In the genomic region with DNA sequence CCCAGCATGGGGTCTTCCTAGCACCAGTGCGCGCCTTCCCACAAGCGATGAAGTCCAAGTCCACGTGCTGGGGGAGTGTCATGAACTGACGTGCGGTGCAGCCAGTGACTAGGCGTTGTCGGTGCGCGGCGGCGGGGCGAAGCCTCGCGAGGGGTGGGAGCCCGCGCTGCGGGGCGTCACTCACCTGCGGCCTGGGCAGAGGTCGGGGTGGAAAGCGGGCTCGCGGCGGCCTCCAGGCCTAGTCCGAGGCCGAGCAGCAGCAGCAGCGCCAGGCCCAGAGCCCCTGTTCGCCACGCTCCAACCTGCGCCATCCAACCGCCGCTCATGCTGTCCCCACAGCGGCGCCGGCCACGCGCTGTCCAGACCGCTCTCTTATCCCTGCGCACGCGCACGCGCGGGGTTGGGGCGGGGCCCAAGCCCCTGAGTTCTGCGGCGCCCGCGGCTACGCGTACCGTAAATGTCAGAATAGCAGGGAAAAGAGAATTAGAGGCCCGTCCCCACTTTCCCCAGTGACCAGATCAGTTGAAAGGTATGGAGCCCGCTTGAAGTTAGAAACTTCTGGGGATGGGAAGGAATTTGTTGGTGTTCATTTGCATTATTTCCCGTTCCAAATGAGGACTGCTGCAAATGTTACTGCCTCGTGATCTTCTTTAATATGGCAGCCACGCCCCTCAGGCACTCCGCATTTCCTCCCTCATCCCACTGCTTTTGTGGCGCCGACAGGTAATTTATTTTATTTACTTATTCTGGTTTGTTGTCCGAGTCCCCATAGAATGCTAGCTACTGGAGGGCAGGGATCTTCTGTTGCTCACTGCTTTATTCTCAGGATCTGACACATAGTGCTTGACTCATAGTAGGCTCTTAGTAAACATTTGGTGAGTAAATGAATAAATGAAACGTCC, we compare ENCODE assay signal across 8 cellular contexts. TPM values are rescaled to one million over a fixed set of nuclear protein-coding genes. Genes with fewer than 3 reads are reported as not detected.
DNase-seq lines count a peak whose midpoint lies in the region; TF ChIP-seq lines count a peak whose summit lies in the region.

TSS of gene CD320 (minus strand) at position 394 of the 902 bp plus-strand sequence. CDS start at position 326, 68 bp downstream.

- intact Hi-C loops in thyroid gland (cut with DNase I): no loop called here

- H3K9me3 ChIP-seq in cardiac muscle cell (ENCODE audit: low read depth): no peaks in the 10 kb centered on the region
- no peaks in the 10 kb centered on the region for H3K9me3 ChIP-seq in parathyroid adenoma (ENCODE audit: control insufficient read depth, low read length)
- no peaks in the 10 kb centered on the region for H3K9me3 ChIP-seq in thyroid gland

- no peaks in the 10 kb centered on the region for H3K27me3 ChIP-seq in cardiac muscle cell
- no peaks in the 10 kb centered on the region for H3K27me3 ChIP-seq in parathyroid adenoma (ENCODE audit: control insufficient read depth, insufficient read depth, low read length)
- H3K27me3 ChIP-seq in thyroid gland: no peaks in the 10 kb centered on the region

- TF ChIP-seq CTCF in HFF-Myc (IDR thresholded peaks at IDR 0.05; ENCODE audit: low read depth, low read length, missing control alignments): no peak
- TF ChIP-seq CTCF in cardiac muscle cell (IDR thresholded peaks at IDR 0.05; ENCODE audit: low read depth, low read length): no peak
- no peak for TF ChIP-seq CTCF in parathyroid adenoma (IDR thresholded peaks at IDR 0.05)
- no peak for TF ChIP-seq CTCF in thyroid gland (IDR thresholded peaks at IDR 0.05)

- H3K36me3 ChIP-seq in cardiac muscle cell (peaks cover 10% of the 10 kb centered on the region), parathyroid adenoma (ENCODE audit: control insufficient read depth, insufficient read depth, low read length) (no peaks in the 10 kb centered on the region), thyroid gland (peaks cover 9 to 11% of the 10 kb centered on the region in 2 donors)

- peak within 1 kb of the TSS; percentile 77 for H2AFZ ChIP-seq in parathyroid adenoma

- DNase-seq in GF-D8 (lab: John Stamatoyannopoulos, UW): peak; percentile 70
- peak; percentile 59 for DNase-seq in HFF-Myc (ENCODE audit: extremely low read depth, low read depth)
- peak; percentile 89 for DNase-seq in NCI-H1105 treated with DMSO at 0.1 percent for 48 hours (lab: John Stamatoyannopoulos, UW)
- peak; percentile 66 to 90 for DNase-seq in SW 1271 (lab: John Stamatoyannopoulos, UW)
- DNase-seq in activated naive CD8-positive, alpha-beta T cell treated with anti-CD3 and anti-CD28 coated beads, Interleukin-2, amount 50 U/mL, for 16 hours (ENCODE audit: low read depth, low spot score): peak; percentile 81
- DNase-seq in cardiac muscle cell (ENCODE audit: low read depth in 1 of 2, low spot score in 1 of 2): peak; percentile 91 to 95
- peak; percentile 90 to 93 for DNase-seq in thyroid gland

- WGBS in thyroid gland, 2 donors: 0 to 1% methylated on average over 28 to 30 of the region's 63 CpGs

- TF ChIP-seq POLR2A in thyroid gland (IDR thresholded peaks at IDR 0.05): peak in 1 of 2 donors; percentile 58

- no peak within 1 kb of the TSS for H3K9ac ChIP-seq in parathyroid adenoma

- H3K4me3 ChIP-seq in HFF-Myc (replicated peaks; ENCODE audit: low read depth, low read length): peak within 1 kb of the TSS; percentile 68
- H3K4me3 ChIP-seq in cardiac muscle cell: peak within 1 kb of the TSS; percentile 47
- peak within 1 kb of the TSS; percentile 59 for H3K4me3 ChIP-seq in parathyroid adenoma (ENCODE audit: low read depth, low read length)
- peak within 1 kb of the TSS in 2 of 3 donors; percentile 11 to 49 for H3K4me3 ChIP-seq in thyroid gland (replicated peaks in 1 of 3)

- peak within 1 kb of the TSS; percentile 98 for H3K4me2 ChIP-seq in parathyroid adenoma (ENCODE audit: low read length)

- no peaks in the 10 kb centered on the region for H3K79me2 ChIP-seq in parathyroid adenoma

- peaks cover 13% of the 10 kb centered on the region for H3K4me1 ChIP-seq in cardiac muscle cell (ENCODE audit: low read depth)
- peaks cover 2% of the 10 kb centered on the region for H3K4me1 ChIP-seq in parathyroid adenoma
- H3K4me1 ChIP-seq in thyroid gland: peaks cover 17% of the 10 kb centered on the region in 2 donors

- H3K27ac ChIP-seq in cardiac muscle cell (peak within 1 kb of the TSS; percentile 89), parathyroid adenoma (peak within 1 kb of the TSS; percentile 51), thyroid gland (peak within 1 kb of the TSS in 1 of 3 donors; percentile 16)

RNA-seq across cellular contexts. Expression of gene CD320, which starts in this region (rescaled TPM):
- 87.4 and 94.7 TPM in 2 replicates for total RNA-seq in cardiac muscle cell
- 99.3 and 109 TPM in 2 replicates for polyA plus RNA-seq in cardiac muscle cell
- total RNA-seq in thyroid gland: 100 to 1,000 TPM in 1 of 4 donors, 10 to 100 TPM in 3; 20.8 to 114 (median 74.0) TPM
